ENCODE assay signal across 1 cellular context in genomic region chr19:55390461-55390880, GRCh38.
TF ChIP-seq lines count a peak whose summit lies in the region.

No MANE protein-coding gene starts in this region.

TF ChIP-seq in K562, 482 proteins besides CTCF, POLR2A, EP300 and RAD21:
- TF ChIP-seq TAF1 (IDR thresholded peaks at IDR 0.05; ENCODE audit: control insufficient read depth, extremely low read depth, insufficient read depth, low read length, severe bottlenecking), result peak; percentile 27
- TF ChIP-seq ZNF778 (CRISPR knock-in tag; IDR thresholded peaks at IDR 0.05), result no peak
- no peak for TF ChIP-seq HIVEP1 (CRISPR knock-in tag; IDR thresholded peaks at IDR 0.05)
- TF ChIP-seq SREBF1 (IDR thresholded peaks at IDR 0.05; ENCODE audit: borderline replicate concordance, low read depth, low read length), result no peak
- peak; percentile 70 for TF ChIP-seq POLR2G (IDR thresholded peaks at IDR 0.05; ENCODE audit: low read depth, low read length)
- TF ChIP-seq LEF1 (IDR thresholded peaks at IDR 0.05), result no peak
- TF ChIP-seq RBFOX2 (IDR thresholded peaks at IDR 0.05; ENCODE audit: low read depth, low read length), result peak; percentile 68
- TF ChIP-seq SUPT5H (IDR thresholded peaks at IDR 0.05), result peak; percentile 46; the same call in 1 of the 2 replicates
- TF ChIP-seq RCOR1 (IDR thresholded peaks at IDR 0.05; ENCODE audit: borderline replicate concordance in 1 of 2, low read depth in 2 of 2, low read length in 2 of 2), result 0 out of 4 replicates have a peak, but pooled peaks of 1 of the 2 experiments have one; percentile 15
- no peak for TF ChIP-seq EP400 (IDR thresholded peaks at IDR 0.05)
- TF ChIP-seq POLR2AphosphoS5 (IDR thresholded peaks at IDR 0.05; ENCODE audit: control insufficient read depth, insufficient read depth, low read depth, low read length), result peak; percentile 44; the same call in 1 of the 2 replicates
- peak; percentile 12 for TF ChIP-seq RBM39 (optimal IDR thresholded peaks at IDR 0.05; ENCODE audit: low read depth, low read length)
- peak; percentile 21; the same call in 1 of the 2 replicates for TF ChIP-seq CHD2 (IDR thresholded peaks at IDR 0.05; ENCODE audit: low read depth, low read length)
- TF ChIP-seq CTBP1 (IDR thresholded peaks at IDR 0.05; ENCODE audit: borderline replicate concordance), result 0 out of 2 replicates have a peak, but pooled peaks have one; percentile 19
- TF ChIP-seq POLR2AphosphoS2 (IDR thresholded peaks at IDR 0.05; ENCODE audit: low read length), result 0 out of 2 replicates have a peak, but pooled peaks have one; percentile 64
- TF ChIP-seq, protein P1, sequence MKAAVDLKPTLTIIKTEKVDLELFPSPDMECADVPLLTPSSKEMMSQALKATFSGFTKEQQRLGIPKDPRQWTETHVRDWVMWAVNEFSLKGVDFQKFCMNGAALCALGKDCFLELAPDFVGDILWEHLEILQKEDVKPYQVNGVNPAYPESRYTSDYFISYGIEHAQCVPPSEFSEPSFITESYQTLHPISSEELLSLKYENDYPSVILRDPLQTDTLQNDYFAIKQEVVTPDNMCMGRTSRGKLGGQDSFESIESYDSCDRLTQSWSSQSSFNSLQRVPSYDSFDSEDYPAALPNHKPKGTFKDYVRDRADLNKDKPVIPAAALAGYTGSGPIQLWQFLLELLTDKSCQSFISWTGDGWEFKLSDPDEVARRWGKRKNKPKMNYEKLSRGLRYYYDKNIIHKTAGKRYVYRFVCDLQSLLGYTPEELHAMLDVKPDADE (conservative IDR thresholded peaks at IDR 0.05; ENCODE audit: control insufficient read depth, low read depth, low read length), result 0 out of 2 replicates have a peak, but pooled peaks have one; percentile 26
